ENCODE assay signal across 8 cellular contexts in the genomic region with DNA sequence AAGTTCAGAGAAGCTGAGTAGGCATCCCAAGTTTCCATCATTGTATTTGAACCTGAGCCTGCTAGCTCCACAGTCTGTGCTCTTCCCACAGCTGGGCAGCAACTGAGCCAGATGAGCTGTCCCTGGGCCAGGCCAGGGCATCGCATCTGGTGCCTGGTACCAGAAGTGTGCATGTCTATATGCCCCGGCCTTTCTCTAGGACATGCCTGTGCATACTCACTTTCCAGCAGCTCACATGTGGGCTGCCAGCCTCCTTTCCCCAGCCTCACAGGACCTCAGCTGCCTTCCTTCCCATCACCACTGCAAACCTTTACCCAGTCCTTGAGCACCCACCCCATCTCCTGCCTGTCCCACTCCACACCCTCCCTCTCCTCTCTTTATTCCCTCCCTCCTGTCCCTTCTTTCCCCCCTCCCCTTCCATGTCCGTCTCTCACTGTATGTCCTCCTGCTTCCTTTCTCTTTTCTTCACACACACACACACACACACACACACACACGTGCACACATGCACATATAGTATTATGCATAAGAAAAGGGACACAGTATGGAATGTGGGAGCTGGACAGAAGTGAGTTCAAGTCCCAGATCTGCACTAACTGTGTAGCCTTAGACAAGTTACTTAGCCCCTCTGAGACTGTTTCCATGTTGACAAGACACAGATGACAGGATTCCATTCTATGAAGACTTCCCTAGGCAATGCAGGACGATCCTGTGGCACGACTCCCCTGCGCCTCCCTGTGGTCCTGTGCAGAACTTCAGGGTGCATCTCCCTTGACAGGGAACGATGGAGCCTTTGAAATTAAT. TPM values are rescaled to one million over a fixed set of nuclear protein-coding genes. Genes with fewer than 3 reads are reported as not detected.
DNase-seq lines count a peak whose midpoint lies in the region; ATAC-seq and TF ChIP-seq lines count a peak whose summit lies in the region.

No MANE protein-coding gene starts in this region.

- ATAC-seq in GM21515 (IDR thresholded peaks at IDR 0.05; ENCODE audit: unreplicated experiment), result peak; percentile 87
- ATAC-seq in activated naive CD4-positive, alpha-beta T cell treated with anti-CD3 and anti-CD28 coated beads, Interleukin-2, amount 50 U/mL, for 72 hours, result peak; percentile 74 to 83
- ATAC-seq in left cardiac atrium, result peak; percentile 53 to 70
- no peak for ATAC-seq in sciatic nerve

- H3K9me2 ChIP-seq in SK-N-SH, result no peaks in the 10 kb centered on the region

- H3K4me3 ChIP-seq in SK-N-SH (ENCODE audit: low read depth in 2 of 2, low read length in 1 of 2), result peak overlapping the region in 1 of 2 experiments; percentile 17; a peak in 1 of 4 replicates

- H3K27me3 ChIP-seq in SK-N-SH (ENCODE audit: insufficient read depth), result no peaks in the 10 kb centered on the region

- 9% methylated on average over 6 of the region's 8 CpGs for WGBS in SK-N-SH (ENCODE audit: low lambda C conversion rate)

- H3K9me3 Mint-ChIP-seq in activated naive CD4-positive, alpha-beta T cell treated with anti-CD3 and anti-CD28 coated beads, Interleukin-2, amount 50 U/mL, for 72 hours, result no peaks in the 10 kb centered on the region

- TF ChIP-seq EP300 in SK-N-SH (IDR thresholded peaks at IDR 0.05; ENCODE audit: borderline replicate concordance in 1 of 2, low read depth in 1 of 2, low read length in 1 of 2), result no peak

- H4K20me1 ChIP-seq in SK-N-SH (ENCODE audit: insufficient read depth), result no peaks in the 10 kb centered on the region

- no peak overlapping the region for H3K27ac ChIP-seq in SK-N-SH (ENCODE audit: low read depth in 2 of 2, low read length in 1 of 2)

- H3K4me1 ChIP-seq in SK-N-SH (ENCODE audit: control insufficient read depth in 1 of 2, insufficient read depth in 2 of 2, low read depth in 1 of 2, low read length in 1 of 2), result no peaks in the 10 kb centered on the region

- no peaks in the 10 kb centered on the region for H3F3A ChIP-seq in SK-N-SH (replicated peaks; ENCODE audit: insufficient read depth)

- no peak overlapping the region for H3K4me2 ChIP-seq in SK-N-SH

- no peak overlapping the region for H3K27ac Mint-ChIP-seq in activated naive CD4-positive, alpha-beta T cell treated with anti-CD3 and anti-CD28 coated beads, Interleukin-2, amount 50 U/mL, for 72 hours

- POLR2A ChIA-PET in SK-N-SH (lab: Yijun Ruan, JAX), result no interaction called here

- H3K9ac ChIP-seq in SK-N-SH, result no peak overlapping the region

- H2AFZ ChIP-seq in SK-N-SH (ENCODE audit: low read depth), result no peak overlapping the region

- H3K36me3 ChIP-seq in SK-N-SH (replicated peaks in 1 of 2; ENCODE audit: control insufficient read depth in 1 of 2, insufficient read depth in 2 of 2, low read length in 1 of 2), result no peaks in the 10 kb centered on the region

- no peaks in the 10 kb centered on the region for H3K36me3 Mint-ChIP-seq in activated naive CD4-positive, alpha-beta T cell treated with anti-CD3 and anti-CD28 coated beads, Interleukin-2, amount 50 U/mL, for 72 hours

- peak; percentile 83 for TF ChIP-seq RAD21 in SK-N-SH (IDR thresholded peaks at IDR 0.05; ENCODE audit: low read length)

- intact Hi-C loops in left cardiac atrium (cut with DNase I) (no loop called here), sciatic nerve (cut with DNase I) (no loop called here)

- CTCF ChIA-PET in SK-N-SH (lab: Yijun Ruan, JAX), result interaction anchor here (0.7 to 5.6 kb wide), 21 partner anchors 9 to 332 kb away, joined by 3 to 72 read pairs (median 4); partner anchors contain the start of genes CDHR1 and GHITM

- no peaks in the 10 kb centered on the region for H3K9me3 ChIP-seq in SK-N-SH

- TF ChIP-seq CTCF in SK-N-SH (IDR thresholded peaks at IDR 0.05), result peak; percentile 69

- DNase-seq in ELF-1 (ENCODE audit: low read depth, low spot score), result peak; percentile 72
- DNase-seq in HUDEP-2 (lab: John Stamatoyannopoulos, UW; ENCODE audit: unreplicated experiment in 76 of 76), result peak in 54 of 76 experiments; percentile 6 to 69 (median 42)
- DNase-seq in SK-N-SH, result peak; percentile 83
- peak in 1 of 2 donors; percentile 76 for DNase-seq in activated naive CD4-positive, alpha-beta T cell treated with anti-CD3 and anti-CD28 coated beads, Interleukin-2, amount 50 U/mL, for 72 hours (ENCODE audit: low spot score in 2 of 2)
- DNase-seq in left cardiac atrium, result no peak
- peak; percentile 58 for DNase-seq in sciatic nerve (ENCODE audit: low spot score)
- DNase-seq in NCI-H524 treated with DMSO at 0.1 percent for 48 hours (lab: John Stamatoyannopoulos, UW), result no peak

- no peaks in the 10 kb centered on the region for H3K79me2 ChIP-seq in SK-N-SH (ENCODE audit: insufficient read depth)

TF ChIP-seq in SK-N-SH, 30 proteins besides CTCF, POLR2A, EP300 and RAD21:
- no peak for TF ChIP-seq RCOR1 (IDR thresholded peaks at IDR 0.05; ENCODE audit: low read length)
- TF ChIP-seq MEF2A (IDR thresholded peaks at IDR 0.05; ENCODE audit: borderline replicate concordance, low read depth), result no peak
- TF ChIP-seq CHD2 (IDR thresholded peaks at IDR 0.05; ENCODE audit: low read length, partially characterized antibody), result peak; percentile 22
- TF ChIP-seq SMC3 (IDR thresholded peaks at IDR 0.05; ENCODE audit: low read depth, low read length), result peak; percentile 72
- TF ChIP-seq TAF1 (IDR thresholded peaks at IDR 0.05; ENCODE audit: borderline replicate concordance, low read depth, low read length), result no peak
TF ChIP-seq in SK-N-SH: peak in this region for 2.

RNA-seq across cellular contexts. Expression of gene CDHR1, which starts 10.9 kb away (rescaled TPM):
- polyA plus RNA-seq in SK-N-SH (2012; rRNA removed), result 0.02 and 0.05 TPM in 2 replicates
- 0.05 and 0.10 TPM in 2 replicates for polyA plus RNA-seq in SK-N-SH (2012; cell fraction: cytosol; rRNA removed)
- 0.18 TPM in 2 replicates for polyA plus RNA-seq in SK-N-SH (2012; cell fraction: nucleus; rRNA removed)
- 1 to 10 TPM in 1 of 2 donors, under 1 TPM in 1; 0.64 to 1.1 TPM for total RNA-seq in activated naive CD4-positive, alpha-beta T cell treated with anti-CD3 and anti-CD28 coated beads, Interleukin-2, amount 50 U/mL, for 72 hours
- total RNA-seq in left cardiac atrium (1 to 10 TPM in 1 of 2 donors, under 1 TPM in 1; 0.68 to 1.2 TPM), sciatic nerve (2.0 TPM)

RNA-seq across cellular contexts. Expression of gene LRIT2, which starts 20.1 kb away (rescaled TPM):
- polyA plus RNA-seq in SK-N-SH (2012; rRNA removed), result not detected in 2 replicates
- not detected in 2 replicates for polyA plus RNA-seq in SK-N-SH (2012; cell fraction: cytosol; rRNA removed)
- not detected in 2 replicates for polyA plus RNA-seq in SK-N-SH (2012; cell fraction: nucleus; rRNA removed)
- not detected for total RNA-seq in activated naive CD4-positive, alpha-beta T cell treated with anti-CD3 and anti-CD28 coated beads, Interleukin-2, amount 50 U/mL, for 72 hours
- total RNA-seq in left cardiac atrium (under 1 TPM in 1 of 2 donors, not detected in 1; 0.06 TPM), sciatic nerve (not detected)

RNA-seq across cellular contexts. Expression of gene GPR15LG, which starts 31.6 kb away (rescaled TPM):
- not detected in 2 replicates for polyA plus RNA-seq in SK-N-SH (2012; rRNA removed)
- not detected in 2 replicates for polyA plus RNA-seq in SK-N-SH (2012; cell fraction: cytosol; rRNA removed)
- not detected in 2 replicates for polyA plus RNA-seq in SK-N-SH (2012; cell fraction: nucleus; rRNA removed)
- total RNA-seq in activated naive CD4-positive, alpha-beta T cell treated with anti-CD3 and anti-CD28 coated beads, Interleukin-2, amount 50 U/mL, for 72 hours, result not detected
- not detected for total RNA-seq in left cardiac atrium
- total RNA-seq in sciatic nerve, result not detected

RNA-seq across cellular contexts. Expression of gene LRIT1, which starts 36.1 kb away (rescaled TPM):
- polyA plus RNA-seq in SK-N-SH (2012; rRNA removed), result not detected in 2 replicates
- not detected in 2 replicates for polyA plus RNA-seq in SK-N-SH (2012; cell fraction: cytosol; rRNA removed)
- polyA plus RNA-seq in SK-N-SH (2012; cell fraction: nucleus; rRNA removed), result not detected in 2 replicates
- total RNA-seq in activated naive CD4-positive, alpha-beta T cell treated with anti-CD3 and anti-CD28 coated beads, Interleukin-2, amount 50 U/mL, for 72 hours, result not detected
- total RNA-seq in left cardiac atrium, result not detected
- total RNA-seq in sciatic nerve, result not detected

RNA-seq across cellular contexts. Expression of gene RGR, which starts 39.6 kb away (rescaled TPM):
- not detected in 2 replicates for polyA plus RNA-seq in SK-N-SH (2012; rRNA removed)
- not detected in 2 replicates for polyA plus RNA-seq in SK-N-SH (2012; cell fraction: cytosol; rRNA removed)
- polyA plus RNA-seq in SK-N-SH (2012; cell fraction: nucleus; rRNA removed), result not detected in 2 replicates
- not detected for total RNA-seq in activated naive CD4-positive, alpha-beta T cell treated with anti-CD3 and anti-CD28 coated beads, Interleukin-2, amount 50 U/mL, for 72 hours
- total RNA-seq in left cardiac atrium (under 1 TPM in 1 of 2 donors, not detected in 1; 0.82 TPM), sciatic nerve (2.4 TPM)

Comparison
In these comparisons a context has a peak if more than half of its experiments do, and no peak if none do; other contexts are left out.
1. DNase-seq: peak in ELF-1 (single experiment), HUDEP-2 (54 of 76), SK-N-SH (single experiment) and sciatic nerve (single experiment); none in left cardiac atrium (single experiment) and NCI-H524 treated with DMSO at 0.1 percent for 48 hours (single experiment).